ENCODE assay signal across 1 cellular context in the genomic region with DNA sequence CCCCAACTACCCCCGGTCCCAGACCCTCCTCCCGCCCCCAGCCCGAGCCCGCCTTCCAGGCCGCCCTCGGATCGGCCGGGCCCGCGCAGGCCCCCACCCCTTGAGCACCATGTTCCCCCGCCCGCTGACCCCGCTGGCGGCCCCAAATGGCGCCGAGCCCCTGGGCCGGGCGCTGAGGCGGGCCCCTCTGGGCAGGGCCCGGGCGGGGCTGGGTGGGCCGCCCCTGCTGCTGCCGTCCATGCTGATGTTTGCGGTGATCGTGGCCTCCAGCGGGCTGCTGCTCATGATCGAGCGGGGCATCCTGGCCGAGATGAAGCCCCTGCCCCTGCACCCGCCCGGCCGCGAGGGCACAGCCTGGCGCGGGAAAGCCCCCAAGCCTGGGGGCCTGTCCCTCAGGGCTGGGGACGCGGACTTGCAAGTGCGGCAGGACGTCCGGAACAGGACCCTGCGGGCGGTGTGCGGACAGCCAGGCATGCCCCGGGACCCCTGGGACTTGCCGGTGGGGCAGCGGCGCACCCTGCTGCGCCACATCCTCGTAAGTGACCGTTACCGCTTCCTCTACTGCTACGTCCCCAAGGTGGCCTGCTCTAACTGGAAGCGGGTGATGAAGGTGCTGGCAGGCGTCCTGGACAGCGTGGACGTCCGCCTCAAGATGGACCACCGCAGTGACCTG.
A peak's percentile ranks its signal among the peaks of the same experiment; 100 is the strongest.
TF ChIP-seq lines count a peak whose summit lies in the region.

No MANE protein-coding gene starts in this region.

TF ChIP-seq in K562, 482 proteins besides CTCF, POLR2A, EP300 and RAD21 (continued from another document and continues in another):
- TF ChIP-seq STAT6 (CRISPR knock-in tag; IDR thresholded peaks at IDR 0.05) (no peak), ZNF696 (CRISPR knock-in tag; conservative IDR thresholded peaks at IDR 0.05) (no peak), MYBL2 (IDR thresholded peaks at IDR 0.05; ENCODE audit: low read depth) (no peak), MYBL2 (CRISPR knock-in tag; IDR thresholded peaks at IDR 0.05; ENCODE audit: borderline replicate concordance) (no peak), SMAD3 (CRISPR knock-in tag; conservative IDR thresholded peaks at IDR 0.05) (no peak), HDAC1 (IDR thresholded peaks at IDR 0.05) (no peak), ARID1B (IDR thresholded peaks at IDR 0.05) (no peak), ZNF311 (CRISPR knock-in tag; IDR thresholded peaks at IDR 0.05) (no peak), PHF8 (IDR thresholded peaks at IDR 0.05; ENCODE audit: borderline replicate concordance, low read length) (peak; percentile 32; the same call in 1 of the 2 replicates), PML (IDR thresholded peaks at IDR 0.05; ENCODE audit: low read length) (no peak; the same call in 1 of the 2 replicates), ESRRB (CRISPR knock-in tag; IDR thresholded peaks at IDR 0.05; ENCODE audit: borderline replicate concordance) (no peak), MTF1 (CRISPR knock-in tag; IDR thresholded peaks at IDR 0.05; ENCODE audit: borderline replicate concordance) (no peak), C11orf30 (IDR thresholded peaks at IDR 0.05; ENCODE audit: low read depth) (no peak), RCOR1 (IDR thresholded peaks at IDR 0.05; ENCODE audit: borderline replicate concordance in 1 of 2, low read depth in 2 of 2, low read length in 2 of 2) (no peak), E2F3 (CRISPR knock-in tag; IDR thresholded peaks at IDR 0.05) (no peak), OTX1 (CRISPR knock-in tag; IDR thresholded peaks at IDR 0.05) (no peak), MBD1 (CRISPR knock-in tag; IDR thresholded peaks at IDR 0.05) (no peak), ZNF3 (CRISPR knock-in tag; IDR thresholded peaks at IDR 0.05) (no peak), KAT7 (CRISPR knock-in tag; IDR thresholded peaks at IDR 0.05; ENCODE audit: borderline replicate concordance) (no peak; the same call in 1 of the 2 replicates), SAFB (IDR thresholded peaks at IDR 0.05; ENCODE audit: borderline replicate concordance, low read depth, low read length) (no peak), PTRF (tag; IDR thresholded peaks at IDR 0.05) (no peak), ZNF586 (CRISPR knock-in tag; conservative IDR thresholded peaks at IDR 0.05) (no peak), ZBTB40 (IDR thresholded peaks at IDR 0.05) (no peak), ZBTB40 (CRISPR knock-in tag; IDR thresholded peaks at IDR 0.05) (no peak), POLR2B (IDR thresholded peaks at IDR 0.05; ENCODE audit: low read depth, partially characterized antibody) (no peak), CREB1 (IDR thresholded peaks at IDR 0.05) (0 out of 2 replicates have a peak, but pooled peaks have one; percentile 16), CREB1 (CRISPR knock-in tag; IDR thresholded peaks at IDR 0.05) (no peak), HDAC8 (tag; IDR thresholded peaks at IDR 0.05) (no peak), SREBF1 (IDR thresholded peaks at IDR 0.05; ENCODE audit: borderline replicate concordance, low read depth, low read length) (no peak), POLR2AphosphoS2 (IDR thresholded peaks at IDR 0.05; ENCODE audit: low read length) (no peak), ZNF277 (CRISPR knock-in tag; IDR thresholded peaks at IDR 0.05; ENCODE audit: borderline replicate concordance) (no peak), STAG1 (CRISPR knock-in tag; IDR thresholded peaks at IDR 0.05; ENCODE audit: borderline replicate concordance) (no peak), CBFB (CRISPR knock-in tag; IDR thresholded peaks at IDR 0.05) (no peak), ZNF24 (IDR thresholded peaks at IDR 0.05) (no peak), POLR2G (IDR thresholded peaks at IDR 0.05; ENCODE audit: low read depth, low read length) (peak; percentile 82), SP1 (CRISPR knock-in tag; IDR thresholded peaks at IDR 0.05) (0 out of 2 replicates have a peak, but pooled peaks have one; percentile 23), COPS2 (conservative IDR thresholded peaks at IDR 0.05) (no peak), NFRKB (IDR thresholded peaks at IDR 0.05; ENCODE audit: low read depth) (no peak), TCF15 (CRISPR knock-in tag; IDR thresholded peaks at IDR 0.05) (no peak), BCOR (IDR thresholded peaks at IDR 0.05) (no peak), RB1 (IDR thresholded peaks at IDR 0.05; ENCODE audit: low read depth) (peak; percentile 44), ZBTB1 (CRISPR knock-in tag; IDR thresholded peaks at IDR 0.05; ENCODE audit: borderline replicate concordance, low read depth) (0 out of 2 replicates have a peak, but pooled peaks have one; percentile 21), KDM1A (IDR thresholded peaks at IDR 0.05) (no peak), KDM4B (IDR thresholded peaks at IDR 0.05; ENCODE audit: borderline replicate concordance in 2 of 2, low read depth in 1 of 2) (no peak), E2F6 (IDR thresholded peaks at IDR 0.05; ENCODE audit: borderline replicate concordance in 1 of 2, extremely low read depth in 1 of 2, insufficient read depth in 1 of 2, insufficient read length in 1 of 2, low read depth in 1 of 2, low read length in 1 of 2, poor library complexity in 1 of 2, severe bottlenecking in 1 of 2) (peak in 1 of 2 experiments; percentile 27)
- TF ChIP-seq, protein P1, sequence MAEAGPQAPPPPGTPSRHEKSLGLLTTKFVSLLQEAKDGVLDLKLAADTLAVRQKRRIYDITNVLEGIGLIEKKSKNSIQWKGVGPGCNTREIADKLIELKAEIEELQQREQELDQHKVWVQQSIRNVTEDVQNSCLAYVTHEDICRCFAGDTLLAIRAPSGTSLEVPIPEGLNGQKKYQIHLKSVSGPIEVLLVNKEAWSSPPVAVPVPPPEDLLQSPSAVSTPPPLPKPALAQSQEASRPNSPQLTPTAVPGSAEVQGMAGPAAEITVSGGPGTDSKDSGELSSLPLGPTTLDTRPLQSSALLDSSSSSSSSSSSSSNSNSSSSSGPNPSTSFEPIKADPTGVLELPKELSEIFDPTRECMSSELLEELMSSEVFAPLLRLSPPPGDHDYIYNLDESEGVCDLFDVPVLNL (CRISPR knock-in tag; IDR thresholded peaks at IDR 0.05; ENCODE audit: low read depth), result no peak
- TF ChIP-seq, protein P2, sequence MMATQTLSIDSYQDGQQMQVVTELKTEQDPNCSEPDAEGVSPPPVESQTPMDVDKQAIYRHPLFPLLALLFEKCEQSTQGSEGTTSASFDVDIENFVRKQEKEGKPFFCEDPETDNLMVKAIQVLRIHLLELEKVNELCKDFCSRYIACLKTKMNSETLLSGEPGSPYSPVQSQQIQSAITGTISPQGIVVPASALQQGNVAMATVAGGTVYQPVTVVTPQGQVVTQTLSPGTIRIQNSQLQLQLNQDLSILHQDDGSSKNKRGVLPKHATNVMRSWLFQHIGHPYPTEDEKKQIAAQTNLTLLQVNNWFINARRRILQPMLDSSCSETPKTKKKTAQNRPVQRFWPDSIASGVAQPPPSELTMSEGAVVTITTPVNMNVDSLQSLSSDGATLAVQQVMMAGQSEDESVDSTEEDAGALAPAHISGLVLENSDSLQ (IDR thresholded peaks at IDR 0.05), result no peak
